8 cellular contexts compared by ENCODE assay signal in genomic region chr12:70576341-70577282, GRCh38.
DNase-seq lines count a peak whose midpoint lies in the region; ATAC-seq and TF ChIP-seq lines count a peak whose summit lies in the region.

No MANE protein-coding gene starts in this region.

- POLR2A ChIA-PET in PC-9 (lab: Charles Lee; ENCODE audit: unreplicated experiment), result interaction anchor here (0.6 kb wide), 1 partner anchor 211 kb away, joined by 6 read pairs; the partner anchor contains the start of gene KCNMB4

- H3K27me3 ChIP-seq in PC-9 (ENCODE audit: insufficient read depth, low read depth) (no peaks in the 10 kb centered on the region), endodermal cell (ENCODE audit: control insufficient read depth, insufficient read depth, low read length, poor library complexity, severe bottlenecking) (no peaks in the 10 kb centered on the region)

- DNase-seq in COLO829 (ENCODE audit: low spot score) (peak; percentile 65), LoVo (ENCODE audit: low spot score) (peak; percentile 74), PC-9 (peak in 1 of 2 experiments; percentile 65), endodermal cell (no peak), mesothelial cell of epicardium (ENCODE audit: low spot score in 2 of 2, unreplicated experiment in 2 of 2) (no peak)
- DNase-seq in activated naive CD4-positive, alpha-beta T cell (lab: John Stamatoyannopoulos, UW), result no peak

- H2AFZ ChIP-seq in PC-9, result no peak overlapping the region

- no TSS peak for BruUV-seq in PC-9 (replicated peaks; lab: Mats Ljungman, UMichigan)

- H3K36me3 Mint-ChIP-seq in endodermal cell (ENCODE audit: low read depth) (no peaks in the 10 kb centered on the region), mesothelial cell of epicardium (no peaks in the 10 kb centered on the region)

- intact Hi-C loops in PC-9 (cut with micrococcal nuclease; ENCODE audit: unreplicated experiment), result loop anchor here (1.0 to 5.0 kb wide), 4 partner anchors 209 to 697 kb away; partner anchors contain the start of gene KCNMB4

- H4K20me1 ChIP-seq in PC-9 (ENCODE audit: insufficient read depth), result no peaks in the 10 kb centered on the region

- CTCF ChIA-PET in PC-9 (lab: Charles Lee), result interaction anchor here (0.6 to 1.0 kb wide), 3 partner anchors 319 to 438 kb away, joined by 3 read pairs; no protein-coding TSS in a partner anchor

- peak; percentile 86 for TF ChIP-seq CTCF in PC-9 (conservative IDR thresholded peaks at IDR 0.05)
- TF ChIP-seq CTCF in endodermal cell (conservative IDR thresholded peaks at IDR 0.05), result peak; percentile 90
- peak; percentile 72 for TF ChIP-seq CTCF in mesothelial cell of epicardium (IDR thresholded peaks at IDR 0.05; ENCODE audit: unreplicated experiment)

- no peaks in the 10 kb centered on the region for H3K4me1 ChIP-seq in PC-9 (replicated peaks; ENCODE audit: insufficient read depth)
- H3K4me1 ChIP-seq in endodermal cell (ENCODE audit: control insufficient read depth, insufficient read depth, low read length), result no peaks in the 10 kb centered on the region

- no peaks in the 10 kb centered on the region for H3K9me3 Mint-ChIP-seq in endodermal cell
- no peaks in the 10 kb centered on the region for H3K9me3 Mint-ChIP-seq in mesothelial cell of epicardium

- no peaks in the 10 kb centered on the region for H3K9me2 ChIP-seq in PC-9 (ENCODE audit: insufficient read depth)

- H3F3A ChIP-seq in PC-9 (ENCODE audit: insufficient read depth, low read depth), result no peaks in the 10 kb centered on the region

- no peaks in the 10 kb centered on the region for H3K79me2 ChIP-seq in PC-9 (ENCODE audit: low read depth)

- ATAC-seq in GM19463 (IDR thresholded peaks at IDR 0.05; ENCODE audit: unreplicated experiment) (peak; percentile 75), HG03280 (IDR thresholded peaks at IDR 0.05; ENCODE audit: unreplicated experiment) (no peak)

- no peaks in the 10 kb centered on the region for H3K9me3 ChIP-seq in PC-9 (ENCODE audit: insufficient read depth, low read depth)
- H3K9me3 ChIP-seq in endodermal cell (ENCODE audit: control insufficient read depth, low read length), result no peaks in the 10 kb centered on the region

- no peaks in the 10 kb centered on the region for H3K4me1 Mint-ChIP-seq in endodermal cell
- peaks cover 6% of the 10 kb centered on the region for H3K4me1 Mint-ChIP-seq in mesothelial cell of epicardium

- 42 to 73% methylated on average over 3 to 12 of the region's 19 CpGs for WGBS in endodermal cell (ENCODE audit: insufficient coverage in 1 of 2, insufficient read length in 1 of 2), 2 experiments

- H3K4me2 ChIP-seq in PC-9, result no peak overlapping the region

- H3K9ac ChIP-seq in endodermal cell (ENCODE audit: extremely low read depth, low read length, poor library complexity, severe bottlenecking), result no peak overlapping the region

- H3K27ac Mint-ChIP-seq in endodermal cell (no peak overlapping the region), mesothelial cell of epicardium (no peak overlapping the region)

- H3K4me3 Mint-ChIP-seq in endodermal cell, result no peak overlapping the region
- H3K4me3 Mint-ChIP-seq in mesothelial cell of epicardium, result no peak overlapping the region

- H3K4me3 ChIP-seq in PC-9, result no peak overlapping the region
- no peak overlapping the region for H3K4me3 ChIP-seq in endodermal cell (ENCODE audit: low read length)

- H3K36me3 ChIP-seq in PC-9 (ENCODE audit: low read depth) (no peaks in the 10 kb centered on the region), endodermal cell (ENCODE audit: control insufficient read depth, insufficient read depth, low read length) (no peaks in the 10 kb centered on the region)

- H3K27me3 Mint-ChIP-seq in endodermal cell (ENCODE audit: insufficient read depth) (no peaks in the 10 kb centered on the region), mesothelial cell of epicardium (ENCODE audit: low read depth) (no peaks in the 10 kb centered on the region)

- H3K27ac ChIP-seq in PC-9 (no peak overlapping the region), endodermal cell (ENCODE audit: low read depth, low read length) (no peak overlapping the region)

Comparison
In these comparisons a context has a peak if more than half of its experiments do, and no peak if none do; other contexts are left out.
1. DNase-seq: peak in COLO829 (single experiment) and LoVo (single experiment); none in endodermal cell (single experiment), mesothelial cell of epicardium (0 of 2) and activated naive CD4-positive, alpha-beta T cell (0 of 4).
2. Peak in every context shown above with its lines, with median percentiles within 50 percentile points of each other: CTCF ChIP-seq.